Comparison of ENCODE assay signal across 9 cellular contexts in genomic region chr7:113087278-113087998, GRCh38. TPM values are rescaled to one million over a fixed set of nuclear protein-coding genes. Genes with fewer than 3 reads are reported as not detected.
DNase-seq lines count a peak whose midpoint lies in the region; ATAC-seq and TF ChIP-seq lines count a peak whose summit lies in the region.
"Had no signal": no experiment of that assay in that cellular context is flagged by ENCODE, and none has a peak within 500 bp of the region (broad histone marks: within the 10 kb centered on the region; RNA-seq: fewer than 3 reads in every experiment).

No MANE protein-coding gene starts in this region.

- H3K9me3 ChIP-seq in T-helper 17 cell (ENCODE audit: control insufficient read depth, low read length, poor library complexity, severe bottlenecking): no peaks in the 10 kb centered on the region

- peaks cover 7% of the 10 kb centered on the region for H3K4me1 Mint-ChIP-seq in T-helper 17 cell

- no peak for TF ChIP-seq CTCF in foreskin fibroblast (IDR thresholded peaks at IDR 0.05; ENCODE audit: low read depth, low read length)
- TF ChIP-seq CTCF in retinal pigment epithelial cell (conservative IDR thresholded peaks at IDR 0.05; ENCODE audit: low read depth, low read length): no peak

- no peak overlapping the region for H3K4me3 Mint-ChIP-seq in T-helper 17 cell

- H3K36me3 Mint-ChIP-seq in T-helper 17 cell (ENCODE audit: low read depth): no peaks in the 10 kb centered on the region
- H3K36me3 Mint-ChIP-seq: activated naive CD4-positive, alpha-beta T cell treated with anti-CD3 and anti-CD28 coated beads, Interleukin-2, amount 50 U/mL, for 72 hours had no signal

- H3K27ac Mint-ChIP-seq in T-helper 17 cell: no peak overlapping the region
- H3K27ac Mint-ChIP-seq: activated naive CD4-positive, alpha-beta T cell treated with anti-CD3 and anti-CD28 coated beads, Interleukin-2, amount 50 U/mL, for 72 hours had no signal

- peak; percentile 65 for ATAC-seq in T-helper 17 cell
- ATAC-seq in HG03342 (IDR thresholded peaks at IDR 0.05; ENCODE audit: unreplicated experiment): no peak
- no peak for ATAC-seq in left colon

- intact Hi-C loops in left colon (cut with DNase I, micrococcal nuclease): no loop called here

- H3K27me3 Mint-ChIP-seq in T-helper 17 cell: peaks cover 56% of the 10 kb centered on the region

- H3K4me3 ChIP-seq in foreskin fibroblast (ENCODE audit: low read depth in 1 of 2, low read length in 2 of 2) (peak overlapping the region; percentile 59 to 77), retinal pigment epithelial cell (ENCODE audit: low read length) (peak overlapping the region; percentile 63)

- peak; percentile 80 for DNase-seq in AG08396 (ENCODE audit: low spot score)
- DNase-seq in HS-5 (ENCODE audit: low read depth): peak; percentile 73
- DNase-seq in T-helper 17 cell: no peak
- peak; percentile 84 to 93 for DNase-seq in foreskin fibroblast
- DNase-seq in retinal pigment epithelial cell (ENCODE audit: low read depth): peak; percentile 73
- no peak for DNase-seq in activated naive CD4-positive, alpha-beta T cell treated with anti-CD3 and anti-CD28 coated beads, Interleukin-2, amount 50 U/mL, for 16 hours
- DNase-seq in left colon: no peak

RNA-seq across cellular contexts. Expression of gene GPR85, which starts 0.8 kb away (rescaled TPM):
- total RNA-seq in T-helper 17 cell: not detected
- total RNA-seq in left colon: under 1 TPM in 1 of 2 donors, not detected in 1; 0.75 TPM

RNA-seq across cellular contexts. Expression of gene SMIM30, which starts 30.9 kb away (rescaled TPM):
- total RNA-seq in T-helper 17 cell (10 to 100 TPM in 1 of 2 donors, 1 to 10 TPM in 1; 9.3 to 10.8 TPM), left colon (10 to 100 TPM; 24.8 to 25.7 TPM)

Comparison
In these comparisons a context has a peak if more than half of its experiments do, and no peak if none do; other contexts are left out.
1. DNase-seq: peak in AG08396 (single experiment), HS-5 (single experiment), foreskin fibroblast (2 of 2) and retinal pigment epithelial cell (single experiment); none in T-helper 17 cell (0 of 3), activated naive CD4-positive, alpha-beta T cell treated with anti-CD3 and anti-CD28 coated beads, Interleukin-2, amount 50 U/mL, for 16 hours (single experiment) and left colon (0 of 2).